Comparison of ENCODE assay signal across 27 cellular contexts in genomic region chr3:4038351-4038750, GRCh38.
"Had no signal": no experiment of that assay in that cellular context is flagged by ENCODE, and none has a peak within 500 bp of the region (broad histone marks: within the 10 kb centered on the region; RNA-seq: fewer than 3 reads in every experiment).

No MANE protein-coding gene starts in this region.

- H3K4me1 Mint-ChIP-seq: immature natural killer cell had no signal

- H3K4me2 ChIP-seq: smooth muscle cell had no signal

- ATAC-seq: left colon; left lung; lower lobe of right lung; naive thymus-derived CD4-positive, alpha-beta T cell; natural killer cell treated with Interleukin-12 subunit alpha and Interleukin-12 subunit beta and Interleukin-15 and Interleukin-18, amount 100 ng/mL, for 72 hours; pancreas; right cardiac atrium; sciatic nerve; stimulated activated naive B cell treated with anti-CD40 and anti-IgM and Interleukin-4, amounts not matched to agents 10 μg/mL and 1 μg/mL and 100 μg/mL, for 72 hours had no signal

- H3K36me3 ChIP-seq: left lung, lower lobe of right lung, pancreas, prostate gland, uterus had no signal

- H3K9me3 ChIP-seq: left lung, lower lobe of right lung, pancreas, prostate gland, tibial nerve, uterus had no signal

- H3K4me3 ChIP-seq: left lung, lower lobe of right lung, pancreas, prostate gland, smooth muscle cell, tibial nerve, uterus had no signal

- DNase-seq: hypothalamus; immature natural killer cell; kidney; left colon; left lung; lower lobe of right lung; mammary epithelial cell; mesenchymal stem cell; naive thymus-derived CD4-positive, alpha-beta T cell; nucleus accumbens; pancreas; posterior cingulate gyrus; retina; stimulated activated CD4-positive, alpha-beta T cell treated with anti-CD3 and anti-CD28 coated beads, Interleukin-2, amount 100 ng/mL, for 24 hours; stimulated activated CD4-positive, alpha-beta T cell treated with anti-CD3 and anti-CD28 coated beads, Interleukin-4, amount 100 ng/mL, for 1 hour; stimulated activated naive B cell treated with anti-CD40 and anti-IgM and Interleukin-4, amounts not matched to agents 10 μg/mL and 1 μg/mL and 100 μg/mL, for 72 hours; substantia nigra; uterus had no signal

- H3K27ac ChIP-seq: left lung, lower lobe of right lung, pancreas, prostate gland, tibial nerve, uterus had no signal

- H3K9me3 Mint-ChIP-seq: immature natural killer cell; natural killer cell treated with Interleukin-12 subunit alpha and Interleukin-12 subunit beta and Interleukin-15 and Interleukin-18, amount 100 ng/mL, for 72 hours; stimulated activated naive B cell treated with anti-CD40 and anti-IgM and Interleukin-4, amounts not matched to agents 10 μg/mL and 1 μg/mL and 100 μg/mL, for 72 hours; stimulated activated naive CD8-positive, alpha-beta T cell treated with anti-CD3 and anti-CD28 coated beads, Interleukin-15, Interleukin-2, amounts not matched to agents 100 ng/mL and 50 ng/mL, for 24 hours had no signal

- H3K4me1 ChIP-seq: left lung, lower lobe of right lung, pancreas, prostate gland, tibial nerve, uterus had no signal

- FAIRE-seq: islet of Langerhans, kidney, pancreas had no signal

- H3K27ac Mint-ChIP-seq: immature natural killer cell; naive thymus-derived CD4-positive, alpha-beta T cell; natural killer cell treated with Interleukin-12 subunit alpha and Interleukin-12 subunit beta and Interleukin-15 and Interleukin-18, amount 100 ng/mL, for 72 hours; stimulated activated naive B cell treated with anti-CD40 and anti-IgM and Interleukin-4, amounts not matched to agents 10 μg/mL and 1 μg/mL and 100 μg/mL, for 72 hours; stimulated activated naive CD8-positive, alpha-beta T cell treated with anti-CD3 and anti-CD28 coated beads, Interleukin-15, Interleukin-2, amounts not matched to agents 100 ng/mL and 50 ng/mL, for 24 hours; type B pancreatic cell had no signal

- H3K27me3 ChIP-seq: left lung, pancreas, tibial nerve, uterus had no signal

- H3K27me3 Mint-ChIP-seq: naive thymus-derived CD4-positive, alpha-beta T cell; natural killer cell treated with Interleukin-12 subunit alpha and Interleukin-12 subunit beta and Interleukin-15 and Interleukin-18, amount 100 ng/mL, for 72 hours; stimulated activated naive B cell treated with anti-CD40 and anti-IgM and Interleukin-4, amounts not matched to agents 10 μg/mL and 1 μg/mL and 100 μg/mL, for 72 hours; stimulated activated naive CD8-positive, alpha-beta T cell treated with anti-CD3 and anti-CD28 coated beads, Interleukin-15, Interleukin-2, amounts not matched to agents 100 ng/mL and 50 ng/mL, for 24 hours; type B pancreatic cell had no signal

- H3K4me3 Mint-ChIP-seq: immature natural killer cell; naive thymus-derived CD4-positive, alpha-beta T cell; natural killer cell treated with Interleukin-12 subunit alpha and Interleukin-12 subunit beta and Interleukin-15 and Interleukin-18, amount 100 ng/mL, for 72 hours; stimulated activated naive B cell treated with anti-CD40 and anti-IgM and Interleukin-4, amounts not matched to agents 10 μg/mL and 1 μg/mL and 100 μg/mL, for 72 hours; stimulated activated naive CD8-positive, alpha-beta T cell treated with anti-CD3 and anti-CD28 coated beads, Interleukin-15, Interleukin-2, amounts not matched to agents 100 ng/mL and 50 ng/mL, for 24 hours; type B pancreatic cell had no signal
